Comparison of ENCODE assay signal across 22 cellular contexts in genomic region chr6:24832794-24833193, GRCh38. TPM values are rescaled to one million over a fixed set of nuclear protein-coding genes. Genes with fewer than 3 reads are reported as not detected.
DNase-seq lines count a peak whose midpoint lies in the region; ATAC-seq, FAIRE-seq and TF ChIP-seq lines count a peak whose summit lies in the region.
"Had no signal": no experiment of that assay in that cellular context is flagged by ENCODE, and none has a peak within 500 bp of the region (broad histone marks: within the 10 kb centered on the region; RNA-seq: fewer than 3 reads in every experiment).

No MANE protein-coding gene starts in this region.

- H3K4me3 Mint-ChIP-seq in natural killer cell treated with Interleukin-12 subunit alpha and Interleukin-12 subunit beta and Interleukin-15 and Interleukin-18, amount 100 ng/mL, for 72 hours, result no peak overlapping the region

- peaks cover 10% of the 10 kb centered on the region for H3K4me1 ChIP-seq in HepG2 (ENCODE audit: insufficient read depth, low read length)
- H3K4me1 ChIP-seq in right lobe of liver, result no peaks in the 10 kb centered on the region
- H3K4me1 ChIP-seq: parathyroid adenoma had no signal

- peak overlapping the region; percentile 28 to 88 for H3K27ac Mint-ChIP-seq in activated naive CD4-positive, alpha-beta T cell treated with anti-CD3 and anti-CD28 coated beads, Interleukin-2, amount 50 U/mL, for 72 hours
- peak overlapping the region; percentile 13 to 24 for H3K27ac Mint-ChIP-seq in natural killer cell treated with Interleukin-12 subunit alpha and Interleukin-12 subunit beta and Interleukin-15 and Interleukin-18, amount 100 ng/mL, for 72 hours

- H3K27me3 Mint-ChIP-seq in natural killer cell treated with Interleukin-12 subunit alpha and Interleukin-12 subunit beta and Interleukin-15 and Interleukin-18, amount 100 ng/mL, for 72 hours, result no peaks in the 10 kb centered on the region
- H3K27me3 Mint-ChIP-seq: IgD-negative memory B cell had no signal

- intact Hi-C loops in HepG2 (cut with micrococcal nuclease; ENCODE audit: unreplicated experiment) (no loop called here), right lobe of liver (cut with DNase I) (no loop called here)

- H3K9me3 Mint-ChIP-seq in activated naive CD4-positive, alpha-beta T cell treated with anti-CD3 and anti-CD28 coated beads, Interleukin-2, amount 50 U/mL, for 72 hours, result no peaks in the 10 kb centered on the region
- H3K9me3 Mint-ChIP-seq in natural killer cell treated with Interleukin-12 subunit alpha and Interleukin-12 subunit beta and Interleukin-15 and Interleukin-18, amount 100 ng/mL, for 72 hours, result no peaks in the 10 kb centered on the region
- H3K9me3 Mint-ChIP-seq: IgD-negative memory B cell had no signal

- H3K27me3 ChIP-seq in HepG2 (ENCODE audit: control insufficient read depth in 1 of 2, insufficient read depth in 2 of 2, low read length in 2 of 2) (peaks cover 0 to 5% of the 10 kb centered on the region in 2 experiments; a peak in 2 of 5 replicates), right lobe of liver (no peaks in the 10 kb centered on the region)

- peaks cover 28 to 29% of the 10 kb centered on the region in 2 donors for H3K4me1 Mint-ChIP-seq in natural killer cell treated with Interleukin-12 subunit alpha and Interleukin-12 subunit beta and Interleukin-15 and Interleukin-18, amount 100 ng/mL, for 72 hours (ENCODE audit: low read depth in 2 of 2)

- no TSS peak for BruUV-seq in HepG2 (replicated peaks; lab: Mats Ljungman, UMichigan)

- peaks cover 18 to 48% of the 10 kb centered on the region in 2 donors for H3K36me3 Mint-ChIP-seq in activated naive CD4-positive, alpha-beta T cell treated with anti-CD3 and anti-CD28 coated beads, Interleukin-2, amount 50 U/mL, for 72 hours
- H3K36me3 Mint-ChIP-seq in natural killer cell treated with Interleukin-12 subunit alpha and Interleukin-12 subunit beta and Interleukin-15 and Interleukin-18, amount 100 ng/mL, for 72 hours, result peaks cover 28% of the 10 kb centered on the region

- no peaks in the 10 kb centered on the region for H3K9me3 ChIP-seq in HepG2 (ENCODE audit: low read length)
- H3K9me3 ChIP-seq in right lobe of liver, result no peaks in the 10 kb centered on the region
- H3K9me3 ChIP-seq: left ventricle myocardium inferior, mucosa of descending colon had no signal

- H3K36me3 ChIP-seq in HepG2 (replicated peaks in 1 of 2; ENCODE audit: control insufficient read depth in 1 of 2, insufficient read depth in 2 of 2, low read length in 2 of 2) (no peaks in the 10 kb centered on the region), right lobe of liver (no peaks in the 10 kb centered on the region)
- H3K36me3 ChIP-seq: WERI-Rb-1 had no signal

- TF ChIP-seq RAD21 in HepG2 (CRISPR knock-in tag; IDR thresholded peaks at IDR 0.05), result no peak

- TF ChIP-seq POLR2A in HepG2 (IDR thresholded peaks at IDR 0.05; ENCODE audit: insufficient read depth in 1 of 2, low read depth in 2 of 2, low read length in 2 of 2), result no peak
- no peak for TF ChIP-seq POLR2A in right lobe of liver (IDR thresholded peaks at IDR 0.05)

- no peak overlapping the region for H3K4me2 ChIP-seq in HepG2 (ENCODE audit: low read depth, low read length)

- CTCF ChIA-PET in HepG2 (lab: Yijun Ruan, JAX; ENCODE audit: low intra/inter-chr PET ratio, low total read pairs), result no interaction called here

- H2AFZ ChIP-seq in HepG2 (ENCODE audit: low read length), result no peak overlapping the region

- DNase-seq in HepG2 (ENCODE audit: low spot score), result no peak
- no peak for DNase-seq in right lobe of liver
- no peak for DNase-seq in activated naive CD4-positive, alpha-beta T cell treated with anti-CD3 and anti-CD28 coated beads, Interleukin-2, amount 50 U/mL, for 72 hours (ENCODE audit: low spot score in 2 of 2)
- DNase-seq in natural killer cell treated with Interleukin-12 subunit alpha and Interleukin-12 subunit beta and Interleukin-15 and Interleukin-18, amount 100 ng/mL, for 72 hours (ENCODE audit: low spot score), result no peak
- DNase-seq in kidney tubule cell (ENCODE audit: low spot score), result no peak
- DNase-seq in MV-4-11 (lab: John Stamatoyannopoulos, UW), result no peak
- DNase-seq in stimulated activated CD4-positive, alpha-beta T cell treated with anti-CD3 and anti-CD28 coated beads, Interleukin-15, amount 100 ng/mL, for 24 hours, result no peak
- DNase-seq in HuH-7.5 (ENCODE audit: low spot score), result no peak
- DNase-seq: activated effector memory CD4-positive, alpha-beta T cell treated with anti-CD3 and anti-CD28 coated beads, Interleukin-2, amount 50 U/mL, for 16 hours; COR-L47; head of caudate nucleus; left ventricle myocardium inferior; MM.1S; mucosa of descending colon; NCI-H187; stimulated activated CD4-positive, alpha-beta T cell treated with anti-CD3 and anti-CD28 coated beads, Interleukin-1b, Interleukin-23, amount 100 ng/mL, for 48 hours; WERI-Rb-1 had no signal

- in situ Hi-C loops in HepG2 (cut with HindIII; ENCODE audit: extremely low pct_ligation_motif_present, low pct_unique_long_range_greater_than_20kb), result no loop called here

- no peak for FAIRE-seq in HepG2 (lab: Jason Lieb, UNC)
- FAIRE-seq: colon, endometrium had no signal

- H3K79me2 ChIP-seq in HepG2 (ENCODE audit: insufficient read depth, low read length), result no peaks in the 10 kb centered on the region
- H3K79me2 ChIP-seq: parathyroid adenoma had no signal

- H3K27ac ChIP-seq in HepG2 (ENCODE audit: extremely low read length, insufficient read depth, low read length) (no peak overlapping the region), right lobe of liver (no peak overlapping the region)
- H3K27ac ChIP-seq: left ventricle myocardium inferior, parathyroid adenoma, WERI-Rb-1 had no signal

- TF ChIP-seq CTCF in HepG2 (CRISPR knock-in tag; IDR thresholded peaks at IDR 0.05) (no peak), right lobe of liver (IDR thresholded peaks at IDR 0.05) (no peak)

- 9% methylated on average over 1 of the region's 1 CpG for WGBS in HepG2 (ENCODE audit: low lambda C conversion rate)
- whole genome bisulfite sequencing in right lobe of liver (ENCODE audit: insufficient coverage, low coverage, low lambda C conversion rate, missing lambda C conversion rate), result 100% methylated on average over 1 of the region's 1 CpG

- no peak for ATAC-seq in HepG2
- no peak for ATAC-seq in right lobe of liver
- no peak for ATAC-seq in activated naive CD4-positive, alpha-beta T cell treated with anti-CD3 and anti-CD28 coated beads, Interleukin-2, amount 50 U/mL, for 72 hours
- no peak for ATAC-seq in natural killer cell treated with Interleukin-12 subunit alpha and Interleukin-12 subunit beta and Interleukin-15 and Interleukin-18, amount 100 ng/mL, for 72 hours
- ATAC-seq: mucosa of descending colon had no signal

- POLR2A ChIA-PET in HepG2 (lab: Yijun Ruan, JAX), result no interaction called here

- TF ChIP-seq EP300 in HepG2 (IDR thresholded peaks at IDR 0.05; ENCODE audit: low read depth in 2 of 2, low read length in 2 of 2), result no peak
- no peak for TF ChIP-seq EP300 in HepG2 (CRISPR knock-in tag; IDR thresholded peaks at IDR 0.05; ENCODE audit: borderline replicate concordance)

- H3K4me3 ChIP-seq in HepG2 (replicated peaks in 1 of 3; ENCODE audit: insufficient read depth in 1 of 3, low read depth in 2 of 3, low read length in 3 of 3) (no peak overlapping the region), right lobe of liver (no peak overlapping the region)
- H3K4me3 ChIP-seq: left ventricle myocardium inferior, mucosa of descending colon had no signal

- H4K20me1 ChIP-seq in HepG2 (ENCODE audit: insufficient read depth, low read length), result no peaks in the 10 kb centered on the region

- no peak overlapping the region for H3K9ac ChIP-seq in HepG2 (ENCODE audit: insufficient read depth, low read depth, low read length)
- H3K9ac ChIP-seq: parathyroid adenoma had no signal

RNA-seq across cellular contexts. Expression of gene ARMH2, which starts 34.1 kb away (rescaled TPM):
- not detected in 2 replicates for total RNA-seq in HepG2 (2016; rRNA removed; fragmentation: Illumina TruSeq; extraction: Trizol)
- total RNA-seq in HepG2 (2016; cell fraction: cytosol; rRNA removed; fragmentation: Illumina TruSeq; extraction: Trizol; ENCODE audit: low read depth), result not detected in 2 replicates
- total RNA-seq in HepG2 (2016; cell fraction: insoluble cytoplasmic fraction; rRNA removed; fragmentation: Illumina TruSeq; extraction: Trizol), result not detected in 2 replicates
- not detected in 2 replicates for total RNA-seq in HepG2 (2016; cell fraction: membrane; rRNA removed; fragmentation: Illumina TruSeq; extraction: Trizol)
- total RNA-seq in HepG2 (2016; cell fraction: nucleus; rRNA removed; fragmentation: Illumina TruSeq; extraction: Trizol), result not detected in 2 replicates
- polyA plus RNA-seq in HepG2 (2011; rRNA removed), result not detected in 2 replicates
- not detected in 2 replicates for polyA plus RNA-seq in HepG2 (2011; cell fraction: cytosol; rRNA removed)
- polyA plus RNA-seq in HepG2 (2011; cell fraction: nucleus; rRNA removed), result not detected in 2 replicates
- polyA plus RNA-seq in HepG2 (2012), result not detected in 2 replicates
- polyA plus RNA-seq in HepG2 (2016; cell fraction: cytosol; fragmentation: Illumina TruSeq; extraction: Trizol; ENCODE audit: low read depth), result not detected in 2 replicates
- polyA plus RNA-seq in HepG2 (2016; cell fraction: insoluble cytoplasmic fraction; fragmentation: Illumina TruSeq; extraction: Trizol; ENCODE audit: low read depth), result not detected in 2 replicates
- polyA plus RNA-seq in HepG2 (2016; cell fraction: membrane; fragmentation: Illumina TruSeq; extraction: Trizol; ENCODE audit: low read depth), result not detected in 2 replicates
- not detected in 2 replicates for polyA plus RNA-seq in HepG2 (2016; cell fraction: nucleus; fragmentation: Illumina TruSeq; extraction: Trizol; ENCODE audit: insufficient read depth, low read depth)
- not detected in 2 replicates for polyA minus RNA-seq in HepG2 (2011; rRNA and poly(A)+ RNA removed; ENCODE audit: low replicate concordance)
- not detected in 2 replicates for polyA minus RNA-seq in HepG2 (2011; cell fraction: cytosol; rRNA and poly(A)+ RNA removed)
- polyA minus RNA-seq in HepG2 (2011; cell fraction: nucleus; rRNA and poly(A)+ RNA removed), result not detected in 2 replicates
- not detected for total RNA-seq in right lobe of liver
- total RNA-seq in activated naive CD4-positive, alpha-beta T cell treated with anti-CD3 and anti-CD28 coated beads, Interleukin-2, amount 50 U/mL, for 72 hours, result under 1 TPM in 1 of 2 donors, not detected in 1; 0.31 TPM
- 1 to 10 TPM in 1 of 2 donors, under 1 TPM in 1; 0.74 to 1.3 TPM for total RNA-seq in natural killer cell treated with Interleukin-12 subunit alpha and Interleukin-12 subunit beta and Interleukin-15 and Interleukin-18, amount 100 ng/mL, for 72 hours
- total RNA-seq: left ventricle myocardium inferior, mucosa of descending colon, SK-MEL-5 had no signal

RNA-seq across cellular contexts. Expression of gene GMNN, which starts 58.1 kb away (rescaled TPM):
- total RNA-seq in HepG2 (2016; rRNA removed; fragmentation: Illumina TruSeq; extraction: Trizol) (154 and 228 TPM in 2 replicates), right lobe of liver (10 to 100 TPM in 2 of 6 experiments, 1 to 10 TPM in 4; 7.7 to 19.0 (median 8.3) TPM)
- 56.6 and 64.1 TPM in 2 replicates for total RNA-seq in HepG2 (2016; cell fraction: cytosol; rRNA removed; fragmentation: Illumina TruSeq; extraction: Trizol; ENCODE audit: low read depth)
- total RNA-seq in HepG2 (2016; cell fraction: insoluble cytoplasmic fraction; rRNA removed; fragmentation: Illumina TruSeq; extraction: Trizol), result 154 and 231 TPM in 2 replicates
- total RNA-seq in HepG2 (2016; cell fraction: membrane; rRNA removed; fragmentation: Illumina TruSeq; extraction: Trizol), result 68.9 and 73.8 TPM in 2 replicates
- total RNA-seq in HepG2 (2016; cell fraction: nucleus; rRNA removed; fragmentation: Illumina TruSeq; extraction: Trizol), result 108 and 117 TPM in 2 replicates
- polyA plus RNA-seq in HepG2 (2011; rRNA removed), result 41.6 and 61.8 TPM in 2 replicates
- 38.6 and 39.1 TPM in 2 replicates for polyA plus RNA-seq in HepG2 (2011; cell fraction: cytosol; rRNA removed)
- 27.0 and 29.5 TPM in 2 replicates for polyA plus RNA-seq in HepG2 (2011; cell fraction: nucleus; rRNA removed)
- polyA plus RNA-seq in HepG2 (2012), result 64.4 and 82.5 TPM in 2 replicates
- 38.2 and 45.0 TPM in 2 replicates for polyA plus RNA-seq in HepG2 (2016; cell fraction: cytosol; fragmentation: Illumina TruSeq; extraction: Trizol; ENCODE audit: low read depth)
- polyA plus RNA-seq in HepG2 (2016; cell fraction: insoluble cytoplasmic fraction; fragmentation: Illumina TruSeq; extraction: Trizol; ENCODE audit: low read depth), result 256 and 266 TPM in 2 replicates
- 43.5 and 50.5 TPM in 2 replicates for polyA plus RNA-seq in HepG2 (2016; cell fraction: membrane; fragmentation: Illumina TruSeq; extraction: Trizol; ENCODE audit: low read depth)
- polyA plus RNA-seq in HepG2 (2016; cell fraction: nucleus; fragmentation: Illumina TruSeq; extraction: Trizol; ENCODE audit: insufficient read depth, low read depth), result 137 and 150 TPM in 2 replicates
- polyA minus RNA-seq in HepG2 (2011; rRNA and poly(A)+ RNA removed; ENCODE audit: low replicate concordance), result 38.8 and 71.1 TPM in 2 replicates
- polyA minus RNA-seq in HepG2 (2011; cell fraction: cytosol; rRNA and poly(A)+ RNA removed), result 28.4 and 37.2 TPM in 2 replicates
- polyA minus RNA-seq in HepG2 (2011; cell fraction: nucleus; rRNA and poly(A)+ RNA removed), result 67.4 and 86.9 TPM in 2 replicates
- 100 to 1,000 TPM in 1 of 2 donors, 10 to 100 TPM in 1; 68.7 to 109 TPM for total RNA-seq in activated naive CD4-positive, alpha-beta T cell treated with anti-CD3 and anti-CD28 coated beads, Interleukin-2, amount 50 U/mL, for 72 hours
- total RNA-seq in natural killer cell treated with Interleukin-12 subunit alpha and Interleukin-12 subunit beta and Interleukin-15 and Interleukin-18, amount 100 ng/mL, for 72 hours, result 10 to 100 TPM; 41.7 to 81.0 TPM
